ENCODE assay signal across 8 cellular contexts in genomic region chr15:73927003-73927475, GRCh38.
DNase-seq lines count a peak whose midpoint lies in the region; ATAC-seq lines count a peak whose summit lies in the region.

No MANE protein-coding gene starts in this region.

- no peak for ATAC-seq in GM18517 (IDR thresholded peaks at IDR 0.05; ENCODE audit: unreplicated experiment)
- no peak for ATAC-seq in HG03095 (IDR thresholded peaks at IDR 0.05; ENCODE audit: unreplicated experiment)

- in situ Hi-C loops in T47D (cut with HindIII; ENCODE audit: low pct_unique_long_range_greater_than_20kb, low sequenced_read_pairs) = no loop called here

- DNase-seq in NCI-H2081 (lab: John Stamatoyannopoulos, UW) (peak; percentile 20 to 33), NCI-H2081 treated with DMSO at 0.1 percent for 48 hours (lab: John Stamatoyannopoulos, UW) (no peak), T follicular helper cell (ENCODE audit: low read depth) (peak; percentile 8), T47D (ENCODE audit: low read depth in 1 of 2, low spot score in 1 of 2) (peak; percentile 58 to 75), kidney tubule cell (ENCODE audit: low spot score) (peak; percentile 70)
- peak; percentile 35 for DNase-seq in stimulated activated CD4-positive, alpha-beta T cell treated with anti-CD3 and anti-CD28 coated beads, Interleukin-4, amount 100 ng/mL, for 24 hours
